In the genomic region with DNA sequence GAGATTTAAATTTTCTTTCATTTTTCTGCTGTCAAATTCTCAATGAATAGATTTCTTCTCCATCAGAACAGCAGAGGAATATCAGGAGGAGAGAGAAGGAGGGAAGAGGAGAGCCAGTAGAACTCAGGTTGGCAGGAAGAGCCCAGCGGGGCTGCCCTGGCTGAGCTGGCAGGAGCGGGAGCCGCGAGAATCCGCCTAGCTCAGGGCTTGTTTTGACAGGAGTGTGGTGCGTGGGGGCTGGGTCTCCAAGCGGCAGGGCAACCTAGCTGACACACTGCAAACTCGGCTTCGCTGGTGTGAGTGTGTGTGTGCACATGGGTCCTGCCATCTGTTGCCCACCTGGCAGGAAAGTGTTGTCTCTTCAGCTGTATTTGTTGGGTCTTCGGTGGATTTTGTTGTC, we compare ENCODE assay signal across 16 cellular contexts. TPM values are rescaled to one million over a fixed set of nuclear protein-coding genes. Genes with fewer than 3 reads are reported as not detected.
DNase-seq lines count a peak whose midpoint lies in the region; ATAC-seq, FAIRE-seq and TF ChIP-seq lines count a peak whose summit lies in the region.
"Had no signal": no experiment of that assay in that cellular context is flagged by ENCODE, and none has a peak within 500 bp of the region (broad histone marks: within the 10 kb centered on the region; RNA-seq: fewer than 3 reads in every experiment).

No MANE protein-coding gene starts in this region.

- H3K9me3 ChIP-seq in pancreas = no peaks in the 10 kb centered on the region
- H3K9me3 ChIP-seq: gastroesophageal sphincter, suprapubic skin had no signal

- H3K27ac ChIP-seq in pancreas = no peak overlapping the region
- H3K27ac ChIP-seq: gastroesophageal sphincter, suprapubic skin had no signal

- TF ChIP-seq CTCF in pancreas (IDR thresholded peaks at IDR 0.05) = no peak

- peak; percentile 71 to 84 (median 78) for ATAC-seq in pancreas
- no peak for ATAC-seq in GM19455 (IDR thresholded peaks at IDR 0.05; ENCODE audit: unreplicated experiment)
- ATAC-seq: gastroesophageal sphincter; naive thymus-derived CD8-positive, alpha-beta T cell had no signal

- peak; percentile 25 for DNase-seq in HT1080 (ENCODE audit: low read depth)
- DNase-seq in NCI-H524 treated with DMSO at 0.1 percent for 48 hours (lab: John Stamatoyannopoulos, UW) = peak; percentile 88
- DNase-seq in cerebellum (ENCODE audit: low spot score) = peak; percentile 81
- DNase-seq in pancreas = peak in 1 of 6 donors; percentile 66
- DNase-seq in stimulated activated CD8-positive, alpha-beta memory T cell treated with anti-CD3 and anti-CD28 coated beads, Interleukin-4, amount 100 ng/mL, for 48 hours = no peak
- DNase-seq in NCI-H774 (lab: John Stamatoyannopoulos, UW) = no peak
- DNase-seq: activated CD4-positive, CD25-positive, alpha-beta regulatory T cell; activated T-cell treated with anti-CD3 and anti-CD28 coated beads, Interleukin-2, amount 50 U/mL, for 1 hour; amniotic stem cell; CD4-positive, alpha-beta T cell; kidney; naive thymus-derived CD8-positive, alpha-beta T cell; NCI-H510A treated with DMSO at 0.1 percent for 48 hours had no signal

- no peak for FAIRE-seq in pancreas (lab: Jason Lieb, UNC)
- FAIRE-seq: kidney had no signal

- no peaks in the 10 kb centered on the region for H3K27me3 ChIP-seq in pancreas
- H3K27me3 ChIP-seq: gastroesophageal sphincter, suprapubic skin had no signal

- no peak overlapping the region for H3K4me3 ChIP-seq in pancreas
- H3K4me3 ChIP-seq: gastroesophageal sphincter, suprapubic skin had no signal

- no peaks in the 10 kb centered on the region for H3K36me3 ChIP-seq in pancreas
- H3K36me3 ChIP-seq: suprapubic skin had no signal

- 24 to 26% methylated on average over 10 of the region's 10 CpGs for WGBS in pancreas, 2 donors

- intact Hi-C loops in pancreas (cut with DNase I) = no loop called here

- H3K4me1 ChIP-seq in pancreas = no peaks in the 10 kb centered on the region
- H3K4me1 ChIP-seq: gastroesophageal sphincter had no signal

RNA-seq across cellular contexts. Expression of gene BCAR1, which starts 27.9 kb away (rescaled TPM):
- 81.0 and 92.8 TPM in 2 replicates for total RNA-seq in HT1080 (2014; rRNA removed; shearing (Covaris generic))
- polyA plus RNA-seq in HT1080 (2015; cell fraction: cytosol; rRNA removed) = 55.0 and 60.8 TPM in 2 replicates
- polyA plus RNA-seq in HT1080 (2015; cell fraction: nucleus; rRNA removed) = 68.5 and 82.8 TPM in 2 replicates
- total RNA-seq in cerebellum (24.5 TPM), pancreas (10 to 100 TPM; 30.1 to 56.9 (median 40.4) TPM)
- polyA plus RNA-seq in pancreas = 10 to 100 TPM; 60.1 to 66.7 TPM
- polyA plus RNA-seq: naive thymus-derived CD8-positive, alpha-beta T cell had no signal

Comparison
In these comparisons a context has a peak if more than half of its experiments do, and no peak if none do; other contexts are left out.
1. DNase-seq: peak in HT1080 (single experiment), NCI-H524 treated with DMSO at 0.1 percent for 48 hours (single experiment) and cerebellum (single experiment); none in stimulated activated CD8-positive, alpha-beta memory T cell treated with anti-CD3 and anti-CD28 coated beads, Interleukin-4, amount 100 ng/mL, for 48 hours (single experiment) and NCI-H774 (single experiment).